ENCODE assay signal across 3 cellular contexts in the genomic region with DNA sequence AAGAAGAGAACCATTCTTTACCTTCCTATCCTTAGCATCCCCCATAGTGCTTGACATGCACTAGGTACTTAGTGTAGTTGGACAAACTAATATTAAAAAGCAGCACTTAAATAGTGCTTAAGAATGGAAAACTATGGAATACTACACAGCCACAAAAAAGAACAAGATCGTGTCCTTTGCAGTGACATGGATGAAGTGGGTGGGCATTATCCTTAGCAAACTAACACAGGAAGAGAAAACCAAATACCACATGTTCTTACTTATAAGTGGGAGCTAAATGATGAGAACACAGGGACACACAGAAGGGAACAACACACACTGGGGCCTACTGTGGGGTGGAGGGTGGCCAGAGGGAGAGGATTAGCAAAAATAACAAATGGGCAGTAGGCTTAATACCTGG.
"Had no signal": no experiment of that assay in that cellular context is flagged by ENCODE, and none has a peak within 500 bp of the region (broad histone marks: within the 10 kb centered on the region; RNA-seq: fewer than 3 reads in every experiment).

No MANE protein-coding gene starts in this region.

- DNase-seq: GDM1, GF-D8 had no signal

- ATAC-seq: GM12878 had no signal

- H3K4me3 ChIP-seq: GM12878 had no signal
